ENCODE assay signal across 2 cellular contexts in the genomic region with DNA sequence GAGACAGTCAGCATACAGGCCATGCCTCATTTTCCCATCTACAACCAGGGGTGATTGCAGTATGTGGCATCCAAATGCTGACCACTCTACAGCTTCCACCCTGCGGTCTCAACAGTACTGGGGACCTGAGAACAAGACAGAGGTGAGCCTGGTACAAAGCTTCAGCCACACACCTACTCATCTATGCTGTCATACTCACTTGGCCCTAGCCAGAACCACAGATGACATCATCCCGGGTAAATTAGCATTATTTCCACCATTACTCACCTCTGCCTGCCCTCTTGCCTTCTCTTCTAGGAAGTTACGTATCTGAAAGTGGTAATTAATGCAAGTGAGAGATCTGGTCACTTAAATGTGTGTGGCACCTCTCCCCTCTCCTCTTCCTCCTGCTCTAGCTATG.
TF ChIP-seq lines count a peak whose summit lies in the region.

No MANE protein-coding gene starts in this region.

TF ChIP-seq in IMR-90, 13 proteins besides CTCF, POLR2A, EP300 and RAD21:
- TF ChIP-seq CEBPB (IDR thresholded peaks at IDR 0.05; ENCODE audit: low read depth, low read length) (peak; percentile 4; the same call in 1 of the 2 replicates), CHD1 (IDR thresholded peaks at IDR 0.05; ENCODE audit: low read depth, low read length) (no peak), SMC3 (IDR thresholded peaks at IDR 0.05; ENCODE audit: low read depth, low read length) (no peak)
- TF ChIP-seq, protein P1, sequence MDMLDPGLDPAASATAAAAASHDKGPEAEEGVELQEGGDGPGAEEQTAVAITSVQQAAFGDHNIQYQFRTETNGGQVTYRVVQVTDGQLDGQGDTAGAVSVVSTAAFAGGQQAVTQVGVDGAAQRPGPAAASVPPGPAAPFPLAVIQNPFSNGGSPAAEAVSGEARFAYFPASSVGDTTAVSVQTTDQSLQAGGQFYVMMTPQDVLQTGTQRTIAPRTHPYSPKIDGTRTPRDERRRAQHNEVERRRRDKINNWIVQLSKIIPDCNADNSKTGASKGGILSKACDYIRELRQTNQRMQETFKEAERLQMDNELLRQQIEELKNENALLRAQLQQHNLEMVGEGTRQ (IDR thresholded peaks at IDR 0.05; ENCODE audit: low read depth, low read length), result no peak
TF ChIP-seq in IMR-90: peak in this region for 1.

TF ChIP-seq in GM12891, 5 proteins besides CTCF, POLR2A, EP300 and RAD21:
- TF ChIP-seq TAF1 (IDR thresholded peaks at IDR 0.05; ENCODE audit: low read depth, low read length), result no peak
- no peak for TF ChIP-seq SPI1 (IDR thresholded peaks at IDR 0.05; ENCODE audit: low read depth, low read length)
- TF ChIP-seq PAX5 (IDR thresholded peaks at IDR 0.05; ENCODE audit: insufficient read depth, low read length, severe bottlenecking), result no peak
- no peak for TF ChIP-seq POLR2AphosphoS5 (IDR thresholded peaks at IDR 0.05; ENCODE audit: low read depth, low read length)
- no peak for TF ChIP-seq POU2F2 (IDR thresholded peaks at IDR 0.05; ENCODE audit: low read depth, low read length)
